ENCODE assay signal across 8 cellular contexts in genomic region chr6:35920793-35921732, GRCh38. TPM values are rescaled to one million over a fixed set of nuclear protein-coding genes. Genes with fewer than 3 reads are reported as not detected.
A peak's percentile ranks its signal among the peaks of the same experiment; 100 is the strongest.
DNase-seq lines count a peak whose midpoint lies in the region; ATAC-seq, FAIRE-seq and TF ChIP-seq lines count a peak whose summit lies in the region.

SRPK1 (minus strand) TSS chr6:35921098; CDS start chr6:35921056, 42 bp downstream.

- H3K9me3 ChIP-seq in OCI-LY3 (ENCODE audit: insufficient read depth, low read length): no peaks in the 10 kb centered on the region
- no peaks in the 10 kb centered on the region for H3K9me3 ChIP-seq in mucosa of descending colon

- peak within 1 kb of the TSS; percentile 81 for H3K4me2 ChIP-seq in OCI-LY3 (ENCODE audit: low read length)

- H2AFZ ChIP-seq in OCI-LY3 (ENCODE audit: low read depth, low read length): peak within 1 kb of the TSS; percentile 82

- intact Hi-C loops in mucosa of descending colon (cut with DNase I, micrococcal nuclease): no loop called here

- H3K36me3 ChIP-seq in OCI-LY3 (replicated peaks; ENCODE audit: low read depth, low read length) (peaks cover 28% of the 10 kb centered on the region), mucosa of descending colon (ENCODE audit: low read depth) (no peaks in the 10 kb centered on the region)

- FAIRE-seq in D721Med (lab: Jason Lieb, UNC): no peak

- H3K4me3 ChIP-seq in OCI-LY3 (ENCODE audit: low read length) (peak within 1 kb of the TSS; percentile 97), mucosa of descending colon (peak within 1 kb of the TSS; percentile 72)

- no peaks in the 10 kb centered on the region for H3K27me3 ChIP-seq in OCI-LY3 (ENCODE audit: low read depth, low read length)

- TF ChIP-seq CTCF in D721Med (IDR thresholded peaks at IDR 0.05; ENCODE audit: insufficient read depth, missing control alignments): no peak
- TF ChIP-seq CTCF in OCI-LY3 (IDR thresholded peaks at IDR 0.05; ENCODE audit: low read depth, low read length): no peak
- TF ChIP-seq CTCF in mucosa of descending colon (IDR thresholded peaks at IDR 0.05): no peak

- peak within 1 kb of the TSS; percentile 80 for H3K9ac ChIP-seq in OCI-LY3 (ENCODE audit: low read length)

- ATAC-seq in GM21447 (IDR thresholded peaks at IDR 0.05; ENCODE audit: unreplicated experiment): peak; percentile 70
- peak; percentile 88 for ATAC-seq in mucosa of descending colon

- H4K20me1 ChIP-seq in OCI-LY3 (ENCODE audit: insufficient read depth, low read length): peaks cover 32% of the 10 kb centered on the region

- peak within 1 kb of the TSS; percentile 63 for H3K27ac ChIP-seq in OCI-LY3 (ENCODE audit: low read length)
- peak within 1 kb of the TSS; percentile 89 for H3K27ac ChIP-seq in epithelial cell of prostate

- DNase-seq in D721Med (ENCODE audit: insufficient read length, low spot score) (peak; percentile 82), HuH-7 (ENCODE audit: low spot score) (peak; percentile 85), activated T-cell treated with anti-CD3 and anti-CD28 coated beads for 24 hours (ENCODE audit: low read depth) (peak; percentile 87), epithelial cell of prostate (ENCODE audit: low read depth, low spot score) (no peak), mucosa of descending colon (peak; percentile 92 to 95 (median 94))
- DNase-seq in stimulated activated CD8-positive, alpha-beta memory T cell treated with anti-CD3 and anti-CD28 coated beads, Interleukin-4, amount 100 ng/mL, for 1 hour (ENCODE audit: low read depth in 2 of 2, low spot score in 1 of 2): peak; percentile 55 to 75

- H3K79me2 ChIP-seq in OCI-LY3 (ENCODE audit: low read length): peaks cover 65% of the 10 kb centered on the region

- H3K4me1 ChIP-seq in OCI-LY3 (ENCODE audit: low read length) (peaks cover 26% of the 10 kb centered on the region), mucosa of descending colon (ENCODE audit: low read depth) (peaks cover 30% of the 10 kb centered on the region)

RNA-seq across cellular contexts. Expression of gene SRPK1, which starts in this region (rescaled TPM):
- 10 to 100 TPM; 57.3 to 84.3 (median 75.8) TPM for total RNA-seq in mucosa of descending colon
